ENCODE assay signal across 8 cellular contexts in the genomic region with DNA sequence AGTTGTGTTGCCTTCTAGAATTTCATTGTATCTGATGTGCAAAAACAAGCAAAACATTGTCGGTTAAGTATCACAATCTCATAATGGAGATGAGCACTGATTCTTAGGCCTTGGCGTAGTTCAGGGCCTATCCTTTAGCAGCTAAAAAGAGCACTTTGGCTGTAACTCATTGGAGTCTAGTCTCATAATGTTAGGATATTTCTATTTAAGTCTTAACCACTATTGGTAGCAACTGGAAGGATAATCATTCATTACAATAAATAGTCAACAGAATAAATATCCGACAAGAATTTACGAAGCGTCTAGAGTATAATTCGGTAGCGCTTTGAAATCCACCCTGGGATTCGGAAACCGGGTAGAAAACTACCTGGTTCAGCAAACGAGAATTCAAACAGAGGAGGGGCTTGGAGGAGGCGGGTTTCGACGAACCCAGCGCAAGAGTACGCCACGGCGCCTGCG. TPM values are rescaled to one million over a fixed set of nuclear protein-coding genes. Genes with fewer than 3 reads are reported as not detected.
DNase-seq lines count a peak whose midpoint lies in the region; ATAC-seq and TF ChIP-seq lines count a peak whose summit lies in the region.

No MANE protein-coding gene starts in this region.

- H3K4me1 ChIP-seq in subcutaneous abdominal adipose tissue (ENCODE audit: control insufficient read depth in 5 of 5, insufficient read depth in 5 of 5, low read length in 5 of 5), result peaks cover 5 to 34% (median 27%) of the 10 kb centered on the region in 5 donors

- H3K27ac ChIP-seq in subcutaneous abdominal adipose tissue (ENCODE audit: low read depth, low read length), result peak overlapping the region; percentile 93

- no peak overlapping the region for H3K27ac Mint-ChIP-seq in nephron progenitor cell

- H3K4me3 ChIP-seq in HFF-Myc (replicated peaks; ENCODE audit: low read depth, low read length) (peak overlapping the region; percentile 89), fibroblast of pulmonary artery (replicated peaks; ENCODE audit: low read depth, low read length) (peak overlapping the region; percentile 93), subcutaneous abdominal adipose tissue (ENCODE audit: low read depth in 1 of 5, low read length in 5 of 5) (peak overlapping the region; percentile 84 to 100 (median 98))

- peak; percentile 83 for DNase-seq in activated T-cell treated with anti-CD3 and anti-CD28 coated beads for 1 hour (ENCODE audit: low read depth)
- DNase-seq in activated T-cell treated with anti-CD3 and anti-CD28 coated beads, Interleukin-2, amount 50 U/mL, for 1 hour, result no peak
- no peak for DNase-seq in HFF-Myc (ENCODE audit: extremely low read depth, low read depth)
- DNase-seq in NCI-H1694 treated with DMSO at 0.1 percent for 48 hours (lab: John Stamatoyannopoulos, UW), result peak; percentile 89
- peak; percentile 85 for DNase-seq in activated T-cell treated with anti-CD3 and anti-CD28 coated beads, Interleukin-2, amount 50 U/mL, for 4 hours
- DNase-seq in fibroblast of pulmonary artery (ENCODE audit: low read depth), result peak; percentile 90
- peak; percentile 88 for DNase-seq in nephron progenitor cell

- H3K9me3 Mint-ChIP-seq in activated T-cell treated with anti-CD3 and anti-CD28 coated beads, Interleukin-2, amount 50 U/mL, for 4 hours, result no peaks in the 10 kb centered on the region
- no peaks in the 10 kb centered on the region for H3K9me3 Mint-ChIP-seq in nephron progenitor cell

- TF ChIP-seq CTCF in HFF-Myc (IDR thresholded peaks at IDR 0.05; ENCODE audit: low read depth, low read length, missing control alignments), result no peak
- no peak for TF ChIP-seq CTCF in fibroblast of pulmonary artery (IDR thresholded peaks at IDR 0.05; ENCODE audit: low read length, missing control alignments)
- no peak for TF ChIP-seq CTCF in nephron progenitor cell (IDR thresholded peaks at IDR 0.05)

- no peaks in the 10 kb centered on the region for H3K9me3 ChIP-seq in subcutaneous abdominal adipose tissue (ENCODE audit: control insufficient read depth in 5 of 5, low read length in 5 of 5)

- H3K36me3 ChIP-seq in subcutaneous abdominal adipose tissue (ENCODE audit: control insufficient read depth in 5 of 5, insufficient read depth in 5 of 5, low read length in 5 of 5), result no peaks in the 10 kb centered on the region

- H3K36me3 Mint-ChIP-seq in activated T-cell treated with anti-CD3 and anti-CD28 coated beads, Interleukin-2, amount 50 U/mL, for 4 hours (ENCODE audit: insufficient read depth), result peaks cover 13% of the 10 kb centered on the region
- no peaks in the 10 kb centered on the region for H3K36me3 Mint-ChIP-seq in nephron progenitor cell (ENCODE audit: low read depth)

- peaks cover 0 to 2% (median 0%) of the 10 kb centered on the region in 5 donors for H3K27me3 ChIP-seq in subcutaneous abdominal adipose tissue (ENCODE audit: control insufficient read depth in 5 of 5, insufficient read depth in 4 of 5, low read length in 5 of 5)

- H3K4me1 Mint-ChIP-seq in activated T-cell treated with anti-CD3 and anti-CD28 coated beads, Interleukin-2, amount 50 U/mL, for 4 hours (ENCODE audit: low read depth), result peaks cover 23% of the 10 kb centered on the region
- H3K4me1 Mint-ChIP-seq in nephron progenitor cell, result no peaks in the 10 kb centered on the region

- ATAC-seq in activated T-cell treated with anti-CD3 and anti-CD28 coated beads, Interleukin-2, amount 50 U/mL, for 4 hours, result peak; percentile 69 to 70

- no peaks in the 10 kb centered on the region for H3K27me3 Mint-ChIP-seq in activated T-cell treated with anti-CD3 and anti-CD28 coated beads, Interleukin-2, amount 50 U/mL, for 4 hours (ENCODE audit: low read depth)
- peaks cover 18% of the 10 kb centered on the region for H3K27me3 Mint-ChIP-seq in nephron progenitor cell (ENCODE audit: low read depth, poor library complexity)

- H3K4me3 Mint-ChIP-seq in activated T-cell treated with anti-CD3 and anti-CD28 coated beads, Interleukin-2, amount 50 U/mL, for 4 hours, result no peak overlapping the region
- no peak overlapping the region for H3K4me3 Mint-ChIP-seq in nephron progenitor cell

- H3K9ac ChIP-seq in subcutaneous abdominal adipose tissue (ENCODE audit: low read length in 5 of 5), result peak overlapping the region; percentile 42 to 99 (median 93)

RNA-seq across cellular contexts. Expression of gene EED, which starts 0.5 kb away (rescaled TPM):
- 100 to 1,000 TPM; 171 to 197 (median 175) TPM for total RNA-seq in activated T-cell treated with anti-CD3 and anti-CD28 coated beads, Interleukin-2, amount 50 U/mL, for 4 hours

RNA-seq across cellular contexts. Expression of gene HIKESHI, which starts 57.9 kb away (rescaled TPM):
- total RNA-seq in activated T-cell treated with anti-CD3 and anti-CD28 coated beads, Interleukin-2, amount 50 U/mL, for 4 hours, result 10 to 100 TPM; 38.5 to 43.4 (median 39.7) TPM

Comparison
In these comparisons a context has a peak if more than half of its experiments do, and no peak if none do; other contexts are left out.
1. DNase-seq: peak in activated T-cell treated with anti-CD3 and anti-CD28 coated beads for 1 hour (single experiment), NCI-H1694 treated with DMSO at 0.1 percent for 48 hours (single experiment), activated T-cell treated with anti-CD3 and anti-CD28 coated beads, Interleukin-2, amount 50 U/mL, for 4 hours (single experiment), fibroblast of pulmonary artery (single experiment) and nephron progenitor cell (single experiment); none in activated T-cell treated with anti-CD3 and anti-CD28 coated beads, Interleukin-2, amount 50 U/mL, for 1 hour (single experiment) and HFF-Myc (single experiment).
2. Peak in every context shown above with its lines, with median percentiles within 50 percentile points of each other: H3K4me3 ChIP-seq.